ENCODE assay signal across 23 cellular contexts in the genomic region with DNA sequence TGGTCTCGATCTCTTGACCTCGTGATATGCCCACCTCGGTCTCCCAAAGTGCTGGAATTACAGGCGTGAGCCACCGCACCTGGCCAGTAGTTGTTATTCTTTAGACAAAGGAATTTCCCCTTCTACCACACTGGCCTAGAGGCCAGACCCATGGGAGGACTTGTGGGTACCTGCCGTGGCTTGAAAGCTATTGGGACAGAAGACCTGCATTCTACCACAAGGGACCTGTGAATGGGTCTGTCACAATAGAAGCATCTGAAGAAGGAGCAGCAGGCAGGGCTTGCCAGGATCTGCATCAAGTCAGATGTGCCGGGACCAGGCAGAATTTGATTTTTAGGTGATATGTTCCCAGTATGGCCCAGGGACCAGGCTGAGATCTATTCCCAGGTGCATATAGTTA.
DNase-seq lines count a peak whose midpoint lies in the region; ATAC-seq and TF ChIP-seq lines count a peak whose summit lies in the region.
"Had no signal": no experiment of that assay in that cellular context is flagged by ENCODE, and none has a peak within 500 bp of the region (broad histone marks: within the 10 kb centered on the region; RNA-seq: fewer than 3 reads in every experiment).

No MANE protein-coding gene starts in this region.

- H3K79me2 ChIP-seq in hepatocyte, result no peaks in the 10 kb centered on the region

- no peak for ATAC-seq in HG03439 (IDR thresholded peaks at IDR 0.05; ENCODE audit: unreplicated experiment)
- ATAC-seq: GM12878 had no signal

- TF ChIP-seq CTCF in Peyer's patch (IDR thresholded peaks at IDR 0.05) (no peak), colonic mucosa (IDR thresholded peaks at IDR 0.05) (no peak), hepatocyte (IDR thresholded peaks at IDR 0.05; ENCODE audit: poor library complexity) (no peak)

- no peaks in the 10 kb centered on the region for H4K20me1 ChIP-seq in hepatocyte (ENCODE audit: insufficient read depth, poor library complexity, severe bottlenecking)
- H4K20me1 ChIP-seq: BLaER1 had no signal

- H3K9me3 ChIP-seq in Peyer's patch (no peaks in the 10 kb centered on the region), colonic mucosa (no peaks in the 10 kb centered on the region), hepatocyte (ENCODE audit: low read depth) (no peaks in the 10 kb centered on the region)
- H3K9me3 ChIP-seq: BE2C, BLaER1 had no signal

- DNase-seq in Peyer's patch (no peak), colonic mucosa (no peak), hepatocyte (ENCODE audit: low spot score) (no peak), myocyte (ENCODE audit: low read depth) (peak; percentile 62), NOMO-1 treated with DMSO at 0.1 percent for 48 hours (lab: John Stamatoyannopoulos, UW; ENCODE audit: unreplicated experiment) (no peak), NCI-H2081 (lab: John Stamatoyannopoulos, UW) (no peak)
- DNase-seq in stimulated activated CD4-positive, alpha-beta T cell treated with anti-CD3 and anti-CD28 coated beads, Interleukin-2, amount 100 ng/mL, for 48 hours, result no peak
- DNase-seq: 8988T; ACHN; BE2C; C1 segment of cervical spinal cord; CD4-positive, alpha-beta memory T cell; CD4-positive, CD25-positive, alpha-beta regulatory T cell; CD8-positive, alpha-beta memory T cell; COR-L47; DMS 273 treated with DMSO at 0.1 percent for 48 hours; DMS79; DND-41; EL; GDM1 had no signal

- H3K27me3 ChIP-seq in Peyer's patch (no peaks in the 10 kb centered on the region), colonic mucosa (no peaks in the 10 kb centered on the region), hepatocyte (no peaks in the 10 kb centered on the region)
- H3K27me3 ChIP-seq: BE2C, BLaER1 had no signal

- intact Hi-C loops in colonic mucosa (cut with DNase I), result no loop called here

- H3K27ac ChIP-seq in Peyer's patch (peak overlapping the region in 3 of 4 donors; percentile 65 to 94 (median 89)), colonic mucosa (peak overlapping the region; percentile 75), hepatocyte (peak overlapping the region; percentile 68)
- H3K27ac ChIP-seq: BLaER1 had no signal

- WGBS in hepatocyte (ENCODE audit: low lambda C conversion rate, missing lambda C conversion rate), result 94% methylated on average over 7 of the region's 7 CpGs

- H3K9ac ChIP-seq in colonic mucosa (ENCODE audit: low read depth in 2 of 2, low read length in 2 of 2), result no peak overlapping the region
- H3K9ac ChIP-seq: BLaER1 had no signal

- H3K36me3 ChIP-seq in Peyer's patch, result no peaks in the 10 kb centered on the region
- no peaks in the 10 kb centered on the region for H3K36me3 ChIP-seq in colonic mucosa
- no peaks in the 10 kb centered on the region for H3K36me3 ChIP-seq in hepatocyte (replicated peaks; ENCODE audit: insufficient read depth, low read depth)
- H3K36me3 ChIP-seq: BE2C, BLaER1 had no signal

- no peak overlapping the region for H2AFZ ChIP-seq in hepatocyte

- H3K4me1 ChIP-seq in Peyer's patch (peaks cover 0 to 34% (median 0%) of the 10 kb centered on the region in 4 donors), colonic mucosa (no peaks in the 10 kb centered on the region), hepatocyte (ENCODE audit: insufficient read depth) (peaks cover 18% of the 10 kb centered on the region)
- H3K4me1 ChIP-seq: BE2C had no signal

- no peak overlapping the region for H3K4me3 ChIP-seq in Peyer's patch
- H3K4me3 ChIP-seq in colonic mucosa, result no peak overlapping the region
- no peak overlapping the region for H3K4me3 ChIP-seq in hepatocyte
- H3K4me3 ChIP-seq: BLaER1, GM12878 had no signal

- no peak for TF ChIP-seq POLR2A in Peyer's patch (IDR thresholded peaks at IDR 0.05)

- no peak overlapping the region for H3K4me2 ChIP-seq in hepatocyte
- H3K4me2 ChIP-seq: BLaER1 had no signal

- no peaks in the 10 kb centered on the region for H3K9me2 ChIP-seq in hepatocyte (replicated peaks; ENCODE audit: insufficient read depth)
